Comparison of ENCODE assay signal across 2 cellular contexts in the genomic region with DNA sequence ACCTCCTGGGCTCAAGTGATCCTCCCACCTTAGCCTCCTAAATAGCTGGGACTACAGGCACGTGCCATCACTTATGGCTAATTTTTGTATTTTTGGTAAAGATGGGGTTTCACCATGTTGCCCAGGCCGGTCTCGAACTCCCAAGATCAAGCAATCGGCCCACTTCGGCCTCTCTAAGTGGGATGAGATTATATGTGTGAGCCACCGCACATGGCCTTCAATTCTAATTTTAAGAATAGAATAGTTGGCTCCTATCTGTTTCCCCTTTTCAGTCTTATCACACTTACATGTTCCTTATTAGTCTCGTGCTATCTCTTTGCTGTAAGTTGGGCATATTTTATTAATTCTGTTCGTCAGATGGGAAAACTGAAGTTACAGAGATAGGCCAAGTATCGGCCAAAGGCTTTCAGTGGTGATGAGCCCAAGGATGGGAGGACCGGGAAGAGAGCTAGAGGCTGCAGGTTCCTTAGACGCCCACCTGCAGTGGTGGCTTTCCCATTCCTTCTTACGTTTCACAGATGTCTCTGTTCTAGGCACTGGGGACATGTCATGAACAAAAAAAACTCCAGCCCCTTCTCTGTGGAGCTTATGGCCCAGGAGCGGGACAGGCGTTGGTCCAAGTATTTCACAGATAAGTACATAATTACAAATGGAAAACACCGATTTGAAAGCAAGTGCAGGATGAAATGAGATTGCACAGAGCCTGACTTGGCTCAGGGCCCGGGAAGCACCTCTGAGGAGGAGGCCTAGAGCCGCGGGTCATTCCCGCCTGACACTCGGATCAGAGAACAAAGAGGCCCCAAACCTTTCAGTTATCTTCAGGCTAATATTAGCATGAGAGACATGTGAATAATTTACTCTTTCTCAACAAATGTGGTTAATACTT.
A peak's percentile ranks its signal among the peaks of the same experiment; 100 is the strongest.
TF ChIP-seq lines count a peak whose summit lies in the region.

No MANE protein-coding gene starts in this region.

TF ChIP-seq in IMR-90, 13 proteins besides CTCF, POLR2A, EP300 and RAD21 (continued from another document):
- TF ChIP-seq ELK1 (IDR thresholded peaks at IDR 0.05; ENCODE audit: borderline replicate concordance, low read depth, low read length) (no peak), SMC3 (IDR thresholded peaks at IDR 0.05; ENCODE audit: low read depth, low read length) (no peak)

TF ChIP-seq in SK-N-SH treated with all-trans-retinoic acid at 6 μM for 48 hours, 23 proteins besides CTCF, POLR2A, EP300 and RAD21 (continued from another document):
- TF ChIP-seq SNAI2 (CRISPR knock-in tag; IDR thresholded peaks at IDR 0.05) = no peak
- TF ChIP-seq POU6F1 (CRISPR knock-in tag; IDR thresholded peaks at IDR 0.05; ENCODE audit: borderline replicate concordance, low read depth) = no peak
- no peak for TF ChIP-seq ARNTL (CRISPR knock-in tag; IDR thresholded peaks at IDR 0.05; ENCODE audit: borderline replicate concordance, low read depth)
- TF ChIP-seq TCF4 (CRISPR knock-in tag; IDR thresholded peaks at IDR 0.05; ENCODE audit: borderline replicate concordance) = peak; percentile 61; the same call in 1 of the 2 replicates
